Comparison of ENCODE assay signal across 19 cellular contexts in genomic region chr13:31276386-31276785, GRCh38.
DNase-seq lines count a peak whose midpoint lies in the region; ATAC-seq, FAIRE-seq and TF ChIP-seq lines count a peak whose summit lies in the region.
"Had no signal": no experiment of that assay in that cellular context is flagged by ENCODE, and none has a peak within 500 bp of the region (broad histone marks: within the 10 kb centered on the region; RNA-seq: fewer than 3 reads in every experiment).

No MANE protein-coding gene starts in this region.

- H3K27ac Mint-ChIP-seq in chondrocyte (ENCODE audit: unreplicated experiment) (peak overlapping the region; percentile 86), neural crest cell (ENCODE audit: unreplicated experiment) (peak overlapping the region; percentile 7)
- H3K27ac Mint-ChIP-seq: B cell; CD4-positive, alpha-beta T cell had no signal

- H3K4me1 Mint-ChIP-seq in chondrocyte (ENCODE audit: low read depth) (peaks cover 65% of the 10 kb centered on the region), neural crest cell (peaks cover 56% of the 10 kb centered on the region)
- H3K4me1 Mint-ChIP-seq: B cell had no signal

- H3K4me3 Mint-ChIP-seq in chondrocyte (ENCODE audit: unreplicated experiment) (peak overlapping the region; percentile 23), neural crest cell (no peak overlapping the region)
- H3K4me3 Mint-ChIP-seq: B cell; CD4-positive, alpha-beta T cell had no signal

- DNase-seq in astrocyte of the hippocampus (ENCODE audit: low read depth, low spot score) (peak; percentile 66), chondrocyte (ENCODE audit: low spot score) (no peak), neural crest cell (ENCODE audit: low read depth, low spot score) (no peak), putamen (ENCODE audit: low spot score) (peak; percentile 45), medulla oblongata (ENCODE audit: extremely low spot score) (no peak), frontal cortex (ENCODE audit: low spot score in 2 of 2) (no peak), iPS-NIHi11 (ENCODE audit: low spot score) (no peak)
- DNase-seq: ACHN; C1 segment of cervical spinal cord; Calu3; CD4-positive, alpha-beta T cell; DMS 273 treated with DMSO at 0.1 percent for 48 hours; GOT3 had no signal

- TF ChIP-seq CTCF in chondrocyte (IDR thresholded peaks at IDR 0.05) = no peak
- no peak for TF ChIP-seq CTCF in neural crest cell (conservative IDR thresholded peaks at IDR 0.05)

- ATAC-seq in GM19023 (IDR thresholded peaks at IDR 0.05; ENCODE audit: unreplicated experiment) = no peak
- ATAC-seq: GM12878, HepG2 had no signal

- FAIRE-seq in frontal cortex (lab: Jason Lieb, UNC) = no peak
- FAIRE-seq: GM12878, GM18507, HepG2, HTR-8/SVneo had no signal

- H3K9me3 Mint-ChIP-seq in chondrocyte (ENCODE audit: low read depth) (peaks cover 9% of the 10 kb centered on the region), neural crest cell (peaks cover 8% of the 10 kb centered on the region)

- no peaks in the 10 kb centered on the region for H3K27me3 Mint-ChIP-seq in chondrocyte (ENCODE audit: low read depth)
- no peaks in the 10 kb centered on the region for H3K27me3 Mint-ChIP-seq in neural crest cell (ENCODE audit: low read depth)
- H3K27me3 Mint-ChIP-seq: B cell; CD4-positive, alpha-beta T cell had no signal

- H3K36me3 Mint-ChIP-seq in chondrocyte (ENCODE audit: low read depth) = peaks cover 2% of the 10 kb centered on the region
- H3K36me3 Mint-ChIP-seq in neural crest cell (ENCODE audit: low read depth) = peaks cover 47% of the 10 kb centered on the region

Comparison
In these comparisons a context has a peak if more than half of its experiments do, and no peak if none do; other contexts are left out.
1. DNase-seq: peak in astrocyte of the hippocampus (single experiment) and putamen (single experiment); none in chondrocyte (single experiment), neural crest cell (single experiment), medulla oblongata (single experiment), frontal cortex (0 of 2) and iPS-NIHi11 (single experiment).